ENCODE assay signal across 8 cellular contexts in genomic region chr4:153114771-153115321, GRCh38.
DNase-seq lines count a peak whose midpoint lies in the region; ATAC-seq and TF ChIP-seq lines count a peak whose summit lies in the region.

No MANE protein-coding gene starts in this region.

- TF ChIP-seq POLR2A in vagina (IDR thresholded peaks at IDR 0.05) = no peak

- no peak for ATAC-seq in GM18502 (IDR thresholded peaks at IDR 0.05; ENCODE audit: poor library complexity, unreplicated experiment)

- no peaks in the 10 kb centered on the region for H3K9me3 ChIP-seq in right atrium auricular region
- H3K9me3 ChIP-seq in mesodermal cell (ENCODE audit: control insufficient read depth, low read length) = no peaks in the 10 kb centered on the region
- H3K9me3 ChIP-seq in vagina = no peaks in the 10 kb centered on the region

- no peak for TF ChIP-seq CTCF in right atrium auricular region (IDR thresholded peaks at IDR 0.05)
- no peak for TF ChIP-seq CTCF in vagina (IDR thresholded peaks at IDR 0.05)

- H3K27ac ChIP-seq in right atrium auricular region (no peak overlapping the region), mesodermal cell (ENCODE audit: low read depth, low read length, severe bottlenecking) (peak overlapping the region; percentile 4), vagina (peak overlapping the region; percentile 45)

- H3K4me1 ChIP-seq in right atrium auricular region (peaks cover 0 to 10% of the 10 kb centered on the region in 2 donors), mesodermal cell (ENCODE audit: control insufficient read depth, insufficient read depth, low read length, poor library complexity, severe bottlenecking) (peaks cover 13% of the 10 kb centered on the region), vagina (peaks cover 19% of the 10 kb centered on the region)

- DNase-seq in right atrium auricular region (ENCODE audit: low spot score) = peak; percentile 42
- no peak for DNase-seq in cardiac septum (ENCODE audit: low spot score)
- DNase-seq in activated effector memory CD4-positive, alpha-beta T cell treated with anti-CD3 and anti-CD28 coated beads, Interleukin-2, amount 50 U/mL, for 16 hours = peak; percentile 77
- peak in 1 of 2 donors; percentile 74 for DNase-seq in vagina (ENCODE audit: extremely low spot score in 2 of 2)
- DNase-seq in GOT3 (lab: John Stamatoyannopoulos, UW) = no peak
- DNase-seq in GM19238 (ENCODE audit: insufficient read length, low spot score) = no peak

- intact Hi-C loops in cardiac septum (cut with DNase I) = no loop called here
- intact Hi-C loops in vagina (cut with DNase I) = no loop called here

- H3K4me3 ChIP-seq in right atrium auricular region = no peak overlapping the region
- no peak overlapping the region for H3K4me3 ChIP-seq in mesodermal cell (ENCODE audit: extremely low read depth, insufficient read depth, low read length, poor library complexity, severe bottlenecking)
- H3K4me3 ChIP-seq in vagina = no peak overlapping the region

- 95 to 98% methylated on average over 4 to 6 of the region's 11 CpGs for WGBS in mesodermal cell (ENCODE audit: insufficient coverage in 2 of 2), 2 experiments

- H3K27me3 ChIP-seq in right atrium auricular region (no peaks in the 10 kb centered on the region), vagina (no peaks in the 10 kb centered on the region)

- H3K36me3 ChIP-seq in right atrium auricular region (no peaks in the 10 kb centered on the region), mesodermal cell (ENCODE audit: control insufficient read depth, insufficient read depth, low read length) (no peaks in the 10 kb centered on the region), vagina (no peaks in the 10 kb centered on the region)

Comparison
In these comparisons a context has a peak if more than half of its experiments do, and no peak if none do; other contexts are left out.
1. DNase-seq: peak in right atrium auricular region (single experiment) and activated effector memory CD4-positive, alpha-beta T cell treated with anti-CD3 and anti-CD28 coated beads, Interleukin-2, amount 50 U/mL, for 16 hours (single experiment); none in cardiac septum (single experiment), GOT3 (single experiment) and GM19238 (single experiment).
2. H3K27ac ChIP-seq: peak in mesodermal cell (single experiment) and vagina (single experiment); none in right atrium auricular region (0 of 2).